Comparison of ENCODE assay signal across 7 cellular contexts in the genomic region with DNA sequence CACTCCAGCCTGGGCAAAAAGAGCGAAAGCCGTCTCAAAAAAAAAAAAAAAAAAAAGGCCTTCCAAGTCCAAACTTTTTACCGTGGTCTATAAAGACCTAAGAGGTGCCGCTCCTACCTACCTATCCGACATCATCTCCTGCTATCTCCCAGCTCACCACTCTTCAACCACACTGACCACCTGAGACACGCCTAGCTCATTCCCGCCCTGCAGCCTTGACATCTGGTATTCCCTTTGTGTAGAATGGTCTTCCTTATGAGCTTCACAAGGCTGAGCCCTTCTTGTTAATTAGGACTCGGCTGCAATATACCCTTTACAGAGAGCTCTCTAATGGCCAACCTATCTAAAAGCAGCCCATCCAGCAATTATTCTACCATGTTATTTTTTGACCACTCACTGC. TPM values are rescaled to one million over a fixed set of nuclear protein-coding genes. Genes with fewer than 3 reads are reported as not detected.
A peak's percentile ranks its signal among the peaks of the same experiment; 100 is the strongest.
DNase-seq lines count a peak whose midpoint lies in the region; ATAC-seq and TF ChIP-seq lines count a peak whose summit lies in the region.

No MANE protein-coding gene starts in this region.

- H3K9me3 Mint-ChIP-seq in T-cell: no peaks in the 10 kb centered on the region
- H3K9me3 Mint-ChIP-seq in glutamatergic neuron (ENCODE audit: unreplicated experiment): peaks cover 3% of the 10 kb centered on the region

- peaks cover 8 to 20% of the 10 kb centered on the region in 2 experiments; a peak in 2 of 4 replicates for H3K4me1 ChIP-seq in HCT116 (ENCODE audit: control insufficient read depth in 1 of 2, insufficient read depth in 2 of 2, low read length in 2 of 2)
- peaks cover 7% of the 10 kb centered on the region for H3K4me1 ChIP-seq in smooth muscle cell (ENCODE audit: low read depth)

- WGBS in smooth muscle cell (ENCODE audit: low lambda C conversion rate): 58% methylated on average over 8 of the region's 8 CpGs

- H3K36me3 Mint-ChIP-seq in T-cell (peaks cover 20% of the 10 kb centered on the region), glutamatergic neuron (ENCODE audit: unreplicated experiment) (no peaks in the 10 kb centered on the region)

- H3K4me1 Mint-ChIP-seq in T-cell (peaks cover 34 to 36% (median 34%) of the 10 kb centered on the region in 3 donors), glutamatergic neuron (ENCODE audit: low read depth, unreplicated experiment) (peaks cover 9% of the 10 kb centered on the region)

- H3K36me3 ChIP-seq in HCT116 (ENCODE audit: control insufficient read depth in 1 of 2, insufficient read depth in 2 of 2, low read length in 2 of 2) (peaks cover 16 to 18% of the 10 kb centered on the region in 2 experiments; a peak in 3 of 4 replicates), smooth muscle cell (ENCODE audit: low read depth) (peaks cover 3% of the 10 kb centered on the region)

- H3K27me3 ChIP-seq in HCT116 (ENCODE audit: insufficient read depth, low read length): no peaks in the 10 kb centered on the region
- H3K27me3 ChIP-seq in smooth muscle cell (ENCODE audit: low read depth): no peaks in the 10 kb centered on the region

- H3K4me3 ChIP-seq in HCT116 (replicated peaks in 1 of 2; ENCODE audit: low read depth in 1 of 2, low read length in 2 of 2): peak overlapping the region; percentile 88 to 98
- peak overlapping the region; percentile 91 for H3K4me3 ChIP-seq in smooth muscle cell

- CTCF ChIA-PET in HCT116 (lab: Charles Lee) (no interaction called here), T-cell (lab: Charles Lee) (no interaction called here)

- H3K9me2 ChIP-seq in HCT116 (ENCODE audit: insufficient read depth): no peaks in the 10 kb centered on the region

- intact Hi-C loops in HCT116 (cut with micrococcal nuclease): no loop called here

- RAD21 ChIA-PET in HCT116 (lab: Charles Lee; ENCODE audit: low non-redundant PET in 1 of 2, low total read pairs in 2 of 2, uncharacterized antibody in 2 of 2, unreplicated experiment in 2 of 2): no interaction called here

- H4K20me1 ChIP-seq in HCT116 (ENCODE audit: insufficient read depth) (no peaks in the 10 kb centered on the region), smooth muscle cell (ENCODE audit: low read depth) (no peaks in the 10 kb centered on the region)

- TF ChIP-seq CTCF in HCT116 (IDR thresholded peaks at IDR 0.05 in 2 of 3, conservative IDR thresholded peaks at IDR 0.05 in 1 of 3; ENCODE audit: borderline replicate concordance in 1 of 3, insufficient read depth in 1 of 3, low read depth in 2 of 3, low read length in 2 of 3) (no peak), glutamatergic neuron (IDR thresholded peaks at IDR 0.05; ENCODE audit: partially characterized antibody, unreplicated experiment) (no peak), smooth muscle cell (IDR thresholded peaks at IDR 0.05; ENCODE audit: borderline replicate concordance, insufficient read depth, poor library complexity, severe bottlenecking) (no peak)

- no TSS peak for BruUV-seq in HCT116 (replicated peaks; lab: Mats Ljungman, UMichigan)

- peak overlapping the region; percentile 81 for H3K4me2 ChIP-seq in HCT116 (ENCODE audit: low read length)
- H3K4me2 ChIP-seq in smooth muscle cell: peak overlapping the region; percentile 97

- H3K27ac Mint-ChIP-seq in T-cell (peak overlapping the region; percentile 89 to 93), glutamatergic neuron (ENCODE audit: unreplicated experiment) (peak overlapping the region; percentile 88)

- no peak for ATAC-seq in HCT116
- ATAC-seq in T-cell (replicated peaks in 1 of 4): no peak
- ATAC-seq in GM21515 (IDR thresholded peaks at IDR 0.05; ENCODE audit: unreplicated experiment): no peak
- no peak for ATAC-seq in HG03378 (IDR thresholded peaks at IDR 0.05; ENCODE audit: unreplicated experiment)

- H3K79me2 ChIP-seq in HCT116 (ENCODE audit: insufficient read depth, low read length) (peaks cover 44% of the 10 kb centered on the region), smooth muscle cell (ENCODE audit: low read depth) (peaks cover 31% of the 10 kb centered on the region)

- DNase-seq in HCT116 (ENCODE audit: low read depth, low spot score): no peak
- no peak for DNase-seq in T-cell
- DNase-seq in glutamatergic neuron: no peak
- no peak for DNase-seq in smooth muscle cell (lab: John Stamatoyannopoulos, UW; ENCODE audit: unreplicated experiment)
- no peak for DNase-seq in GF-D8 (lab: John Stamatoyannopoulos, UW)

- H3K9ac ChIP-seq in HCT116 (ENCODE audit: low read length) (peak overlapping the region; percentile 82), smooth muscle cell (ENCODE audit: low read depth) (peak overlapping the region; percentile 97)

- POLR2A ChIA-PET in HCT116 (lab: Charles Lee) (interaction anchor here (0.9 kb wide), 1 partner anchor 708 kb away, joined by 3 read pairs; the partner anchor contains the start of genes IFT25 and LRRC42), T-cell (lab: Charles Lee) (interaction anchor here in 1 of 2 donors (0.7 kb wide), 2 partner anchors 25 to 40 kb away, joined by 3 to 14 read pairs; no protein-coding TSS in a partner anchor)

- H3K27ac ChIP-seq in HCT116 (ENCODE audit: low read depth, low read length): peak overlapping the region; percentile 57; the same call in 1 of the 2 replicates
- peak overlapping the region; percentile 81 for H3K27ac ChIP-seq in smooth muscle cell (ENCODE audit: low read depth)

- TF ChIP-seq POLR2A in HCT116 (IDR thresholded peaks at IDR 0.05; ENCODE audit: borderline replicate concordance, extremely low read depth, insufficient read depth, insufficient read length): no peak

- H3K9me3 ChIP-seq in HCT116 (ENCODE audit: control insufficient read depth in 1 of 2, insufficient read depth in 1 of 2, low read depth in 1 of 2, low read length in 2 of 2) (no peaks in the 10 kb centered on the region), smooth muscle cell (replicated peaks; ENCODE audit: low read depth) (no peaks in the 10 kb centered on the region)

- H3K27me3 Mint-ChIP-seq in T-cell (no peaks in the 10 kb centered on the region), glutamatergic neuron (ENCODE audit: unreplicated experiment) (peaks cover 13% of the 10 kb centered on the region)

- no peak for TF ChIP-seq RAD21 in HCT116 (IDR thresholded peaks at IDR 0.05; ENCODE audit: low read depth)

- H3K4me3 Mint-ChIP-seq in T-cell: peak overlapping the region; percentile 95 to 99 (median 98)
- H3K4me3 Mint-ChIP-seq in glutamatergic neuron (ENCODE audit: unreplicated experiment): peak overlapping the region; percentile 94

- no peaks in the 10 kb centered on the region for H3F3A ChIP-seq in smooth muscle cell (ENCODE audit: low read depth)

- no peak overlapping the region for H2AFZ ChIP-seq in HCT116 (ENCODE audit: low read depth, low read length, poor library complexity, severe bottlenecking)
- H2AFZ ChIP-seq in smooth muscle cell (ENCODE audit: low read depth): peak overlapping the region; percentile 70

TF ChIP-seq in HCT116, 20 proteins besides CTCF, POLR2A, EP300 and RAD21 (continues in another document):
- no peak for TF ChIP-seq SP1 (IDR thresholded peaks at IDR 0.05; ENCODE audit: low read depth)
- TF ChIP-seq ZFX (IDR thresholded peaks at IDR 0.05): no peak
- TF ChIP-seq EZH2phosphoT487 (IDR thresholded peaks at IDR 0.05; ENCODE audit: borderline replicate concordance): no peak
- TF ChIP-seq, protein P1, sequence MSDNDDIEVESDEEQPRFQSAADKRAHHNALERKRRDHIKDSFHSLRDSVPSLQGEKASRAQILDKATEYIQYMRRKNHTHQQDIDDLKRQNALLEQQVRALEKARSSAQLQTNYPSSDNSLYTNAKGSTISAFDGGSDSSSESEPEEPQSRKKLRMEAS (IDR thresholded peaks at IDR 0.05): no peak
- no peak for TF ChIP-seq ZNF274 (IDR thresholded peaks at IDR 0.05; ENCODE audit: low read depth, low read length)
- TF ChIP-seq EZH2 (IDR thresholded peaks at IDR 0.05): no peak
- TF ChIP-seq REST (IDR thresholded peaks at IDR 0.05; ENCODE audit: low read depth): no peak

RNA-seq across cellular contexts. Expression of gene MAGOH, which starts 0.7 kb away (rescaled TPM):
- 63.7 TPM for total RNA-seq in HCT116 (2021; ENCODE audit: unreplicated experiment)
- polyA plus RNA-seq in HCT116 (2012): 83.9 and 101 TPM in 2 replicates
- 10 to 100 TPM; 43.7 to 51.9 (median 51.3) TPM for total RNA-seq in T-cell
- 27.3 TPM for total RNA-seq in glutamatergic neuron (ENCODE audit: unreplicated experiment)
- total RNA-seq in smooth muscle cell: 30.5 and 37.3 TPM in 2 replicates
- 28.5 and 38.4 TPM in 2 replicates for polyA plus RNA-seq in smooth muscle cell

RNA-seq across cellular contexts. Expression of gene CZIB, which starts 17.2 kb away (rescaled TPM):
- 43.1 TPM for total RNA-seq in HCT116 (2021; ENCODE audit: unreplicated experiment)
- polyA plus RNA-seq in HCT116 (2012): 30.5 and 38.8 TPM in 2 replicates
- total RNA-seq in T-cell: 10 to 100 TPM; 41.4 to 71.3 (median 69.3) TPM
- 48.5 TPM for total RNA-seq in glutamatergic neuron (ENCODE audit: unreplicated experiment)
- total RNA-seq in smooth muscle cell: 39.3 and 49.4 TPM in 2 replicates
- polyA plus RNA-seq in smooth muscle cell: 45.8 and 47.9 TPM in 2 replicates

RNA-seq across cellular contexts. Expression of gene CPT2, which starts 41.0 kb away (rescaled TPM):
- total RNA-seq in HCT116 (2021; ENCODE audit: unreplicated experiment) (18.1 TPM), T-cell (10 to 100 TPM in 4 of 5 donors, 1 to 10 TPM in 1; 9.4 to 17.5 (median 15.9) TPM), glutamatergic neuron (ENCODE audit: unreplicated experiment) (21.7 TPM), smooth muscle cell (13.1 and 15.7 TPM in 2 replicates)
- polyA plus RNA-seq in HCT116 (2012): 9.1 and 12.6 TPM in 2 replicates
- polyA plus RNA-seq in smooth muscle cell: 13.3 and 18.1 TPM in 2 replicates
